8 cellular contexts compared by ENCODE assay signal in the genomic region with DNA sequence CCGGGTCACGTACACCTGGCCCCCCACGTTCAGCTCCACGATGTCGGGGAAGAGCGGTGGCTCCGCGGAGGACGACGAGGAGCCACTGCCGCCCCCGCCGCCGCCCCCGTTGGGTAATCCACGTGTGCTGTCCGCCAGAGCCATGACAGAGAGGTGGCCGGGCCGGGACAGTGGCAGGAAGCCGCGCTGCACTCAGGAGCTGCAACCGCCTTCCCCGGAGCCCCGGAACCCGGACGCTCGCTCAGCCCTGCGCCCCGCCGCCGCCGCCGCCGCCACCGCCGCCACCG. TPM values are rescaled to one million over a fixed set of nuclear protein-coding genes. Genes with fewer than 3 reads are reported as not detected.
DNase-seq lines count a peak whose midpoint lies in the region; ATAC-seq and TF ChIP-seq lines count a peak whose summit lies in the region.

No MANE protein-coding gene starts in this region.

- ATAC-seq in HG02759 (IDR thresholded peaks at IDR 0.05; ENCODE audit: unreplicated experiment) (peak; percentile 25), lower lobe of right lung (no peak), upper lobe of right lung (no peak), HG02981 (IDR thresholded peaks at IDR 0.05; ENCODE audit: unreplicated experiment) (no peak)

- intact Hi-C loops in lower lobe of right lung (cut with DNase I) (no loop called here), upper lobe of right lung (cut with DNase I) (loop anchor here (10.0 kb wide), 1 partner anchor 221 kb away; no protein-coding TSS in a partner anchor)

- CTCF ChIA-PET in BJ (lab: Yijun Ruan, JAX): interaction anchor here (1.0 to 3.4 kb wide), 13 partner anchors 9 to 222 kb away, joined by 3 to 47 read pairs (median 6); no protein-coding TSS in a partner anchor

- H3K4me3 ChIP-seq in BJ (ENCODE audit: low read depth, low read length): peak overlapping the region; percentile 54
- H3K4me3 ChIP-seq in lower lobe of right lung: peak overlapping the region; percentile 80
- peak overlapping the region; percentile 86 for H3K4me3 ChIP-seq in upper lobe of right lung

- DNase-seq in BJ (ENCODE audit: low read depth) (no peak), lower lobe of right lung (no peak), upper lobe of right lung (no peak), ureter (ENCODE audit: low spot score) (no peak), SKM-1 (lab: John Stamatoyannopoulos, UW; ENCODE audit: unreplicated experiment) (no peak)

- H3K36me3 ChIP-seq in BJ (ENCODE audit: control insufficient read depth, insufficient read depth, low read length): no peaks in the 10 kb centered on the region
- H3K36me3 ChIP-seq in lower lobe of right lung: no peaks in the 10 kb centered on the region
- H3K36me3 ChIP-seq in upper lobe of right lung: no peaks in the 10 kb centered on the region

- H3K9me3 ChIP-seq in lower lobe of right lung (no peaks in the 10 kb centered on the region), upper lobe of right lung (no peaks in the 10 kb centered on the region)

- H3K4me1 ChIP-seq in lower lobe of right lung: peaks cover 13% of the 10 kb centered on the region
- H3K4me1 ChIP-seq in upper lobe of right lung: peaks cover 7% of the 10 kb centered on the region

- no peak for TF ChIP-seq CTCF in BJ (IDR thresholded peaks at IDR 0.05; ENCODE audit: insufficient read depth, low read depth, low read length)
- no peak for TF ChIP-seq CTCF in lower lobe of right lung (IDR thresholded peaks at IDR 0.05)
- no peak for TF ChIP-seq CTCF in upper lobe of right lung (IDR thresholded peaks at IDR 0.05)

- peaks cover 3% of the 10 kb centered on the region; the same call in 1 of the 2 replicates for H3K27me3 ChIP-seq in BJ (ENCODE audit: control insufficient read depth, insufficient read depth, low read length)
- H3K27me3 ChIP-seq in lower lobe of right lung (ENCODE audit: low read depth): no peaks in the 10 kb centered on the region
- no peaks in the 10 kb centered on the region for H3K27me3 ChIP-seq in upper lobe of right lung

- POLR2A ChIA-PET in BJ (lab: Charles Lee): interaction anchor here (0.6 kb wide), 1 partner anchor 737 kb away, joined by 3 read pairs; no protein-coding TSS in a partner anchor

- H3K27ac ChIP-seq in angular gyrus (ENCODE audit: low read depth, low read length) (peak overlapping the region; percentile 73), lower lobe of right lung (peak overlapping the region; percentile 94), upper lobe of right lung (peak overlapping the region; percentile 92)

RNA-seq across cellular contexts. Expression of a gene that starts 0.3 kb away (rescaled TPM):
- 1.5 and 1.9 TPM in 2 replicates for polyA plus RNA-seq in BJ (2011; rRNA removed)
- 2.4 TPM in 2 replicates for polyA minus RNA-seq in BJ (2011; rRNA and poly(A)+ RNA removed)
- total RNA-seq in lower lobe of right lung (162 TPM), upper lobe of right lung (152 TPM), ureter (56.0 TPM)
